In genomic region chr16:396199-396598, GRCh38 we compare ENCODE assay signal across 8 cellular contexts. TPM values are rescaled to one million over a fixed set of nuclear protein-coding genes. Genes with fewer than 3 reads are reported as not detected.
DNase-seq lines count a peak whose midpoint lies in the region; ATAC-seq and TF ChIP-seq lines count a peak whose summit lies in the region.

No MANE protein-coding gene starts in this region.

- H3K4me1 ChIP-seq in stomach smooth muscle (ENCODE audit: control insufficient read depth, insufficient read depth, low read length) = peaks cover 23% of the 10 kb centered on the region

- H3K9ac ChIP-seq in stomach smooth muscle (ENCODE audit: low read length in 2 of 2) = peak overlapping the region in 1 of 2 donors; percentile 60

- H3K27me3 ChIP-seq in stomach smooth muscle (ENCODE audit: control insufficient read depth in 1 of 2, insufficient read depth in 2 of 2, low read length in 2 of 2) = no peaks in the 10 kb centered on the region

- H3K36me3 ChIP-seq in stomach smooth muscle (ENCODE audit: control insufficient read depth in 2 of 2, insufficient read depth in 2 of 2, low read length in 2 of 2) = peaks cover 3 to 9% of the 10 kb centered on the region in 2 donors

- H3K27ac Mint-ChIP-seq in activated CD4-positive, alpha-beta T cell treated with anti-CD3 and anti-CD28 coated beads for 36 hours = peak overlapping the region; percentile 25

- peaks cover 31% of the 10 kb centered on the region for H3K4me1 Mint-ChIP-seq in activated CD4-positive, alpha-beta T cell treated with anti-CD3 and anti-CD28 coated beads for 36 hours

- H3K27me3 Mint-ChIP-seq in activated CD4-positive, alpha-beta T cell treated with anti-CD3 and anti-CD28 coated beads for 36 hours = peaks cover 3% of the 10 kb centered on the region

- no peak for DNase-seq in activated CD4-positive, alpha-beta T cell treated with anti-CD3 and anti-CD28 coated beads for 36 hours
- DNase-seq in activated CD4-positive, alpha-beta T cell treated with anti-CD3 and anti-CD28 coated beads, Interleukin-2, amount 50 U/mL, for 1 hour = no peak
- DNase-seq in OCI-M1 (lab: John Stamatoyannopoulos, UW) = peak; percentile 55
- DNase-seq in fibroblast of the aortic adventitia (ENCODE audit: low read depth) = no peak
- DNase-seq in activated CD4-positive, CD25-positive, alpha-beta regulatory T cell (lab: John Stamatoyannopoulos, UW) = no peak

- H3K27ac ChIP-seq in stomach smooth muscle (ENCODE audit: low read length) = peak overlapping the region; percentile 75

- CTCF ChIA-PET in activated CD4-positive, alpha-beta T cell treated with anti-CD3 and anti-CD28 coated beads for 36 hours (lab: Charles Lee) = interaction anchor here (1.0 to 1.5 kb wide), 2 partner anchors 19 to 133 kb away, joined by 3 read pairs; no protein-coding TSS in a partner anchor

- intact Hi-C loops in activated CD4-positive, alpha-beta T cell treated with anti-CD3 and anti-CD28 coated beads for 36 hours (cut with DNase I, micrococcal nuclease) = no loop called here

- H3K9me3 ChIP-seq in stomach smooth muscle (ENCODE audit: control insufficient read depth in 2 of 2, low read length in 2 of 2) = no peaks in the 10 kb centered on the region

- peak overlapping the region; percentile 77 for H3K4me3 Mint-ChIP-seq in activated CD4-positive, alpha-beta T cell treated with anti-CD3 and anti-CD28 coated beads for 36 hours

- POLR2A ChIA-PET in activated CD4-positive, alpha-beta T cell treated with anti-CD3 and anti-CD28 coated beads for 36 hours (lab: Charles Lee) = interaction anchor here (0.7 kb wide), 1 partner anchor 50 kb away, joined by 5 read pairs; no protein-coding TSS in a partner anchor

- ATAC-seq in activated CD4-positive, alpha-beta T cell treated with anti-CD3 and anti-CD28 coated beads for 36 hours = no peak
- ATAC-seq in GM18861 (IDR thresholded peaks at IDR 0.05; ENCODE audit: unreplicated experiment) (no peak), GM21528 (IDR thresholded peaks at IDR 0.05; ENCODE audit: low FRiP score, unreplicated experiment) (no peak)

- peaks cover 2% of the 10 kb centered on the region for H3K36me3 Mint-ChIP-seq in activated CD4-positive, alpha-beta T cell treated with anti-CD3 and anti-CD28 coated beads for 36 hours (ENCODE audit: low read depth)

- H3K9me3 Mint-ChIP-seq in activated CD4-positive, alpha-beta T cell treated with anti-CD3 and anti-CD28 coated beads for 36 hours (ENCODE audit: low read depth) = no peaks in the 10 kb centered on the region

- H3K4me3 ChIP-seq in fibroblast of the aortic adventitia (ENCODE audit: low read depth, low read length) (peak overlapping the region; percentile 66), stomach smooth muscle (ENCODE audit: low read length in 2 of 2) (peak overlapping the region in 1 of 2 donors; percentile 76)

- TF ChIP-seq CTCF in fibroblast of the aortic adventitia (IDR thresholded peaks at IDR 0.05; ENCODE audit: insufficient read depth, low read length) = no peak

RNA-seq across cellular contexts. Expression of gene NME4, which starts 0.8 kb away (rescaled TPM):
- total RNA-seq in activated CD4-positive, alpha-beta T cell treated with anti-CD3 and anti-CD28 coated beads for 36 hours = 10 to 100 TPM; 55.9 to 72.1 TPM
- 35.8 and 75.8 TPM in 2 replicates for total RNA-seq in fibroblast of the aortic adventitia (ENCODE audit: low replicate concordance)

RNA-seq across cellular contexts. Expression of gene DECR2, which starts 5.5 kb away (rescaled TPM):
- 10 to 100 TPM; 11.5 to 13.0 TPM for total RNA-seq in activated CD4-positive, alpha-beta T cell treated with anti-CD3 and anti-CD28 coated beads for 36 hours
- total RNA-seq in fibroblast of the aortic adventitia (ENCODE audit: low replicate concordance) = 6.1 and 8.1 TPM in 2 replicates

RNA-seq across cellular contexts. Expression of gene PGAP6, which starts 14.4 kb away (rescaled TPM):
- 10 to 100 TPM; 22.9 to 40.8 TPM for total RNA-seq in activated CD4-positive, alpha-beta T cell treated with anti-CD3 and anti-CD28 coated beads for 36 hours
- 25.2 and 51.2 TPM in 2 replicates for total RNA-seq in fibroblast of the aortic adventitia (ENCODE audit: low replicate concordance)

RNA-seq across cellular contexts. Expression of gene MRPL28, which starts 25.9 kb away (rescaled TPM):
- total RNA-seq in activated CD4-positive, alpha-beta T cell treated with anti-CD3 and anti-CD28 coated beads for 36 hours = 10 to 100 TPM; 90.2 to 94.4 TPM
- total RNA-seq in fibroblast of the aortic adventitia (ENCODE audit: low replicate concordance) = 49.3 and 83.6 TPM in 2 replicates

RNA-seq across cellular contexts. Expression of gene RAB11FIP3, which starts 29.2 kb away (rescaled TPM):
- 10 to 100 TPM; 14.2 to 17.0 TPM for total RNA-seq in activated CD4-positive, alpha-beta T cell treated with anti-CD3 and anti-CD28 coated beads for 36 hours
- total RNA-seq in fibroblast of the aortic adventitia (ENCODE audit: low replicate concordance) = 14.7 and 24.4 TPM in 2 replicates
